ENCODE assay signal across 1 cellular context in genomic region chr14:59004012-59004411, GRCh38.
TF ChIP-seq lines count a peak whose summit lies in the region.

No MANE protein-coding gene starts in this region.

TF ChIP-seq in GM23338, 12 proteins besides CTCF, POLR2A, EP300 and RAD21 (continued from another document):
- no peak for TF ChIP-seq ZNF462 (CRISPR knock-in tag; IDR thresholded peaks at IDR 0.05)
- TF ChIP-seq STAT1 (IDR thresholded peaks at IDR 0.05; ENCODE audit: unreplicated experiment), result no peak
- TF ChIP-seq ZNF331 (CRISPR knock-in tag; IDR thresholded peaks at IDR 0.05; ENCODE audit: low read depth), result no peak
- TF ChIP-seq POLR2AphosphoS5 (IDR thresholded peaks at IDR 0.05; ENCODE audit: low read depth), result no peak
